ENCODE assay signal across 18 cellular contexts in the genomic region with DNA sequence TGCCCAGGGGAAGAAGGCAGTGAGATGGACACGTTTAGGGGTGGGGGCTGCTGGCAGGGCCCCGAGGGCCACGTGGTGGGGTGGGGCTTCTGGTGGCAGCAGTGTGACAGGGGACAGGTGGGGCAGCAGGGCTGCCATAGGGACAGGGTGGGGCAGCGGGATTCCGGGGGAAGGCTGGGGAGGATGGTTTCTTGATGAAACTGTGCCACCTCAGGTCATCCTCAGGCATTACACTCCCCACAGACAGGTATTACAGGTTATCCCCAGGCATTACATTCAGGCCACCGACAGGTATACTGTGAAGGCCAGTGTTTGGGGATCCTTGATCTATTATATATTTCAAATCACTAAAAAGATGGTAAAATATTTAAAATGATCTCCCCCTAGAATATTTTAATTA.
"Had no signal": no experiment of that assay in that cellular context is flagged by ENCODE, and none has a peak within 500 bp of the region (broad histone marks: within the 10 kb centered on the region; RNA-seq: fewer than 3 reads in every experiment).

No MANE protein-coding gene starts in this region.

- H3K27ac ChIP-seq: coronary artery, gastrocnemius medialis, left ventricle myocardium inferior, lower lobe of right lung, ovary, right atrium auricular region, suprapubic skin, thyroid gland had no signal

- H3K4me2 ChIP-seq: smooth muscle cell had no signal

- H3K27me3 ChIP-seq: gastrocnemius medialis, ovary, right atrium auricular region, suprapubic skin, thyroid gland had no signal

- ATAC-seq: esophagus mucosa; gastrocnemius medialis; left cardiac atrium; lower lobe of right lung; natural killer cell; stimulated activated effector memory CD8-positive, alpha-beta T cell treated with anti-CD3 and anti-CD28 coated beads, Interleukin-12 subunit alpha, Interleukin-12 subunit beta, amount 100 ng/mL, for 72 hours; stimulated activated naive CD8-positive, alpha-beta T cell treated with anti-CD3 and anti-CD28 coated beads, Interleukin-15, Interleukin-2, amounts not matched to agents 100 U/mL and 50 U/mL, for 24 hours had no signal

- DNase-seq: effector CD4-positive, alpha-beta T cell; gastrocnemius medialis; kidney; left cardiac atrium; left ventricle myocardium inferior; lower lobe of right lung; natural killer cell; ovary; stimulated activated CD4-positive, alpha-beta T cell treated with anti-CD3 and anti-CD28 coated beads, Interleukin-4, amount 100 ng/mL, for 1 hour; stimulated activated CD8-positive, alpha-beta memory T cell treated with anti-CD3 and anti-CD28 coated beads, Interleukin-4, amount 100 ng/mL, for 48 hours; stimulated activated naive CD8-positive, alpha-beta T cell treated with anti-CD3 and anti-CD28 coated beads, Interleukin-15, Interleukin-2, amounts not matched to agents 100 U/mL and 50 U/mL, for 24 hours; thyroid gland had no signal

- H3K4me1 ChIP-seq: gastrocnemius medialis, left ventricle myocardium inferior, lower lobe of right lung, right atrium auricular region, suprapubic skin, thyroid gland had no signal

- H3K4me3 ChIP-seq: coronary artery, gastrocnemius medialis, left ventricle myocardium inferior, lower lobe of right lung, ovary, right atrium auricular region, smooth muscle cell, suprapubic skin, thyroid gland had no signal

- H3K9me3 ChIP-seq: gastrocnemius medialis, left ventricle myocardium inferior, lower lobe of right lung, ovary, right atrium auricular region, suprapubic skin, thyroid gland had no signal

- H3K36me3 ChIP-seq: gastrocnemius medialis, left ventricle myocardium inferior, lower lobe of right lung, ovary, right atrium auricular region, suprapubic skin, thyroid gland had no signal
